In the genomic region with DNA sequence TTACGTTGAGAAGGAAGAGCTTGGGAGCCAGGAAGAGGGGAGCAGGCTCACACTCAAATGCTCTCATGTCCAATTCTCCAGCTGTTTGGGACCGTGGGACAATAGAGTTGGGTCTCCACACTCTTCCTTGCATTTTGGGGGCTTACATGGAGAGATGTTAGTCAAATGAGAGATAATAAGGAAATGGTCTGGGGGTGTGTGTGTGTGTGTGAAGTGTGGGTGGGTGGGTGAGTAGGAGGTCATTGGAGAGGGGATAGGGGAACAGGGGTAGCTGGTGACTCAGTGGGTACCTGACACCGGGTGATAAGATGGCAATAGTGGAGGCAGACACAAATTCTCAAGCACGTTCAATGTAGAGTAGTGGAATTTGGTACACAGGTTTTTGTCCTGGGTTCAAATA, we compare ENCODE assay signal across 1 cellular context.
TF ChIP-seq lines count a peak whose summit lies in the region.

No MANE protein-coding gene starts in this region.

TF ChIP-seq in HEK293, 187 proteins besides CTCF, POLR2A, EP300 and RAD21 (continued from another document):
- TF ChIP-seq, protein P1, sequence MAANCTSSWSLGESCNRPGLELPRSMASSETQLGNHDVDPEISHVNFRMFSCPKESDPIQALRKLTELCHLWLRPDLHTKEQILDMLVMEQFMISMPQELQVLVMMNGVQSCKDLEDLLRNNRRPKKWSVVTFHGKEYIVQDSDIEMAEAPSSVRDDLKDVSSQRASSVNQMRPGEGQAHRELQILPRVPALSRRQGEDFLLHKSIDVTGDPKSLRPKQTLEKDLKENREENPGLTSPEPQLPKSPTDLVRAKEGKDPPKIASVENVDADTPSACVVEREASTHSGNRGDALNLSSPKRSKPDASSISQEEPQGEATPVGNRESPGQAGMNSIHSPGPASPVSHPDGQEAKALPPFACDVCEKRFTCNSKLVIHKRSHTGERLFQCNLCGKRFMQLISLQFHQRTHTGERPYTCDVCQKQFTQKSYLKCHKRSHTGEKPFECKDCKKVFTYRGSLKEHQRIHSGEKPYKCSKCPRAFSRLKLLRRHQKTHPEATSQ (tag by site-specific recombination; IDR thresholded peaks at IDR 0.05), result no peak
- TF ChIP-seq ZNF600 (tag by site-specific recombination; IDR thresholded peaks at IDR 0.05), result no peak
- TF ChIP-seq GLI2 (tag by site-specific recombination; IDR thresholded peaks at IDR 0.05; ENCODE audit: borderline replicate concordance, low read depth), result no peak
- TF ChIP-seq ZFHX2 (tag by site-specific recombination; conservative IDR thresholded peaks at IDR 0.05), result peak; percentile 58
- TF ChIP-seq ZNF521 (tag by site-specific recombination; IDR thresholded peaks at IDR 0.05), result no peak
- TF ChIP-seq ZNF354C (tag by site-specific recombination; IDR thresholded peaks at IDR 0.05; ENCODE audit: borderline replicate concordance, low read depth), result no peak
